10 cellular contexts compared by ENCODE assay signal in the genomic region with DNA sequence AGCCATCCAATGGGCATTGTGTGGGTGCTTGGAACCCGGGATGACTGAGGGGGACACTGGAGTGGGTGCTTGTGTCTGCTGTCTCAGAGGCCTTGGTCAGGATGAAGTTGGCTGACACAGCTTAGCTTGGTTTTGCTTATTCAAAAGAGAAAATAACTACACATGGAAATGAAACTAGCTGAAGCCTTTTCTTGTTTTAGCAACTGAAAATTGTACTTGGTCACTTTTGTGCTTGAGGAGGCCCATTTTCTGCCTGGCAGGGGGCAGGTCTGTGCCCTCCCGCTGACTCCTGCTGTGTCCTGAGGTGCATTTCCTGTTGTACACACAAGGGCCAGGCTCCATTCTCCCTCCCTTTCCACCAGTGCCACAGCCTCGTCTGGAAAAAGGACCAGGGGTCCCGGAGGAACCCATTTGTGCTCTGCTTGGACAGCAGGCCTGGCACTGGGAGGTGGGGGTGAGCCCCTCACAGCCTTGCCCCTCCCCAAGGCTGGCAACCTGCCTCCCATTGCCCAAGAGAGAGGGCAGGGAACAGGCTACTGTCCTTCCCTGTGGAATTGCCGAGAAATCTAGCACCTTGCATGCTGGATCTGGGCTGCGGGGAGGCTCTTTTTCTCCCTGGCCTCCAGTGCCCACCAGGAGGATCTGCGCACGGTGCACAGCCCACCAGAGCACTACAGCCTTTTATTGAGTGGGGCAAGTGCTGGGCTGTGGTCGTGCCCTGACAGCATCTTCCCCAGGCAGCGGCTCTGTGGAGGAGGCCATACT. TPM values are rescaled to one million over a fixed set of nuclear protein-coding genes. Genes with fewer than 3 reads are reported as not detected.
DNase-seq lines count a peak whose midpoint lies in the region; ATAC-seq and TF ChIP-seq lines count a peak whose summit lies in the region.
"Had no signal": no experiment of that assay in that cellular context is flagged by ENCODE, and none has a peak within 500 bp of the region (broad histone marks: within the 10 kb centered on the region; RNA-seq: fewer than 3 reads in every experiment).

No MANE protein-coding gene starts in this region.

- H3K4me1 Mint-ChIP-seq in immature natural killer cell (peaks cover 0 to 3% of the 10 kb centered on the region in 2 donors), HFFc6 (ENCODE audit: low read depth) (peaks cover 23% of the 10 kb centered on the region)
- peaks cover 0 to 2% of the 10 kb centered on the region in 2 donors for H3K4me1 Mint-ChIP-seq in effector memory CD8-positive, alpha-beta T cell (ENCODE audit: low read depth in 2 of 2)

- H3K27me3 Mint-ChIP-seq in immature natural killer cell (ENCODE audit: low read depth in 3 of 3) = peaks cover 2 to 10% (median 6%) of the 10 kb centered on the region in 3 donors
- H3K27me3 Mint-ChIP-seq in HFFc6 (ENCODE audit: insufficient read depth) = peaks cover 12% of the 10 kb centered on the region
- no peaks in the 10 kb centered on the region for H3K27me3 Mint-ChIP-seq in effector memory CD8-positive, alpha-beta T cell
- H3K27me3 Mint-ChIP-seq: CD4-positive, alpha-beta memory T cell had no signal

- H3K27ac Mint-ChIP-seq in immature natural killer cell = peak overlapping the region in 1 of 6 donors; percentile 50
- H3K27ac Mint-ChIP-seq in HFFc6 = no peak overlapping the region; the same call in 1 of the 2 replicates
- peak overlapping the region in 1 of 2 donors; percentile 51 for H3K27ac Mint-ChIP-seq in effector memory CD8-positive, alpha-beta T cell

- H3K9me3 Mint-ChIP-seq in immature natural killer cell = no peaks in the 10 kb centered on the region
- H3K9me3 Mint-ChIP-seq in HFFc6 = no peaks in the 10 kb centered on the region
- H3K9me3 Mint-ChIP-seq in effector memory CD8-positive, alpha-beta T cell = no peaks in the 10 kb centered on the region
- H3K9me3 Mint-ChIP-seq: CD4-positive, alpha-beta memory T cell had no signal

- peaks cover 36% of the 10 kb centered on the region for H3K36me3 ChIP-seq in left ventricle myocardium inferior

- DNase-seq in left ventricle myocardium inferior (no peak), cardiac septum (ENCODE audit: low spot score) (no peak), immature natural killer cell (no peak), UCSD-AML1 (lab: John Stamatoyannopoulos, UW; ENCODE audit: unreplicated experiment) (no peak), HFFc6 (no peak)
- no peak for DNase-seq in effector memory CD8-positive, alpha-beta T cell
- DNase-seq: NCI-H187 had no signal

- H3K4me1 ChIP-seq in left ventricle myocardium inferior = peaks cover 72% of the 10 kb centered on the region

- H3K9me3 ChIP-seq in left ventricle myocardium inferior (replicated peaks) = no peaks in the 10 kb centered on the region

- no peak for TF ChIP-seq CTCF in left ventricle myocardium inferior (IDR thresholded peaks at IDR 0.05; ENCODE audit: borderline replicate concordance)
- TF ChIP-seq CTCF in HFFc6 (IDR thresholded peaks at IDR 0.05) = no peak

- intact Hi-C loops in left ventricle myocardium inferior (cut with micrococcal nuclease) = no loop called here
- intact Hi-C loops in cardiac septum (cut with DNase I) = loop anchor here (5.0 kb wide), 1 partner anchor 100 kb away; no protein-coding TSS in a partner anchor

- ATAC-seq in HG02884 (IDR thresholded peaks at IDR 0.05; ENCODE audit: unreplicated experiment) = peak; percentile 46
- ATAC-seq in effector memory CD8-positive, alpha-beta T cell (replicated peaks) = no peak

- H3K27ac ChIP-seq in left ventricle myocardium inferior (replicated peaks) (peak overlapping the region; percentile 82), angular gyrus (ENCODE audit: low read depth, low read length) (peak overlapping the region; percentile 69)

- H3K4me3 Mint-ChIP-seq in immature natural killer cell = no peak overlapping the region
- H3K4me3 Mint-ChIP-seq in HFFc6 = no peak overlapping the region
- H3K4me3 Mint-ChIP-seq in effector memory CD8-positive, alpha-beta T cell = no peak overlapping the region
- H3K4me3 Mint-ChIP-seq: CD4-positive, alpha-beta memory T cell had no signal

- no peaks in the 10 kb centered on the region for H3K27me3 ChIP-seq in left ventricle myocardium inferior (ENCODE audit: low read depth)

- H3K36me3 Mint-ChIP-seq in immature natural killer cell (peaks cover 0 to 5% (median 0%) of the 10 kb centered on the region in 3 donors), HFFc6 (ENCODE audit: low read depth) (0 out of 2 replicates have a peak, but pooled peaks cover 5% of the 10 kb centered on the region)
- peaks cover 9% of the 10 kb centered on the region for H3K36me3 Mint-ChIP-seq in effector memory CD8-positive, alpha-beta T cell (ENCODE audit: insufficient read depth)

- H3K4me3 ChIP-seq in left ventricle myocardium inferior = no peak overlapping the region

RNA-seq across cellular contexts. Expression of a gene that starts 49.4 kb away (rescaled TPM):
- total RNA-seq in left ventricle myocardium inferior (218 TPM), cardiac septum (386 TPM)
- polyA plus RNA-seq in immature natural killer cell = 10 to 100 TPM; 39.3 to 56.0 (median 51.0) TPM
- 10 to 100 TPM; 65.4 to 75.6 (median 70.2) TPM for total RNA-seq in HFFc6 (2021; fragmentation: NEBNext Ultra II Directional; extraction: Animal tissue kit (Norgen Biotek cat#: 25700))
